In genomic region chr1:21350132-21350885, GRCh38 we compare ENCODE assay signal across 20 cellular contexts.
DNase-seq lines count a peak whose midpoint lies in the region; ATAC-seq, FAIRE-seq and TF ChIP-seq lines count a peak whose summit lies in the region.
"Had no signal": no experiment of that assay in that cellular context is flagged by ENCODE, and none has a peak within 500 bp of the region (broad histone marks: within the 10 kb centered on the region; RNA-seq: fewer than 3 reads in every experiment).

No MANE protein-coding gene starts in this region.

- no peaks in the 10 kb centered on the region for H3K9me1 ChIP-seq in K562 (ENCODE audit: control insufficient read depth, insufficient read depth, low read length)

- peak overlapping the region in 1 of 2 experiments; percentile 29; a peak in 2 of 4 replicates for H3K9ac ChIP-seq in K562 (ENCODE audit: insufficient read depth in 1 of 2, low read depth in 2 of 2, low read length in 2 of 2)
- H3K9ac ChIP-seq in smooth muscle cell (ENCODE audit: low read depth): no peak overlapping the region

- H3K27me3 ChIP-seq in K562 (ENCODE audit: control insufficient read depth in 2 of 2, insufficient read depth in 2 of 2, low read length in 2 of 2) (no peaks in the 10 kb centered on the region), smooth muscle cell (ENCODE audit: low read depth) (no peaks in the 10 kb centered on the region)
- H3K27me3 ChIP-seq: BE2C, Peyer's patch had no signal

- no peak for FAIRE-seq in K562 (lab: Jason Lieb, UNC)
- FAIRE-seq: H1, HepG2 had no signal

- no peak for TF ChIP-seq CTCF in HEK293 (tag by site-specific recombination; IDR thresholded peaks at IDR 0.05)
- no peak for TF ChIP-seq CTCF in K562 (IDR thresholded peaks at IDR 0.05 in 2 of 3, conservative IDR thresholded peaks at IDR 0.05 in 1 of 3; ENCODE audit: insufficient read depth in 2 of 3, low read depth in 1 of 3, low read length in 3 of 3)
- no peak for TF ChIP-seq CTCF in smooth muscle cell (IDR thresholded peaks at IDR 0.05; ENCODE audit: borderline replicate concordance, insufficient read depth, poor library complexity, severe bottlenecking)

- no peak for TF ChIP-seq RAD21 in K562 (CRISPR knock-in tag; conservative IDR thresholded peaks at IDR 0.05 in 1 of 2, IDR thresholded peaks at IDR 0.05 in 1 of 2)

- no peaks in the 10 kb centered on the region for H4K20me1 ChIP-seq in K562 (replicated peaks; ENCODE audit: control insufficient read depth, insufficient read depth, low read length)
- H4K20me1 ChIP-seq in smooth muscle cell (ENCODE audit: low read depth): no peaks in the 10 kb centered on the region

- no peak overlapping the region for H3K27ac ChIP-seq in HEK293 (ENCODE audit: extremely low read depth, low read depth, low read length)
- H3K27ac ChIP-seq in K562 (ENCODE audit: extremely low read depth, low read depth, low read length): no peak overlapping the region
- H3K27ac ChIP-seq in smooth muscle cell (ENCODE audit: low read depth): peak overlapping the region; percentile 66
- H3K27ac ChIP-seq: Peyer's patch had no signal

- in situ Hi-C loops in K562 (cut with MboI): no loop called here

- H3K4me1 ChIP-seq in HEK293 (ENCODE audit: control insufficient read depth, insufficient read depth, low read length): no peaks in the 10 kb centered on the region
- peaks cover 30 to 33% of the 10 kb centered on the region in 2 experiments for H3K4me1 ChIP-seq in K562 (replicated peaks in 1 of 2; ENCODE audit: control insufficient read depth in 2 of 2, insufficient read depth in 2 of 2, low read length in 2 of 2)
- H3K4me1 ChIP-seq in smooth muscle cell (ENCODE audit: low read depth): no peaks in the 10 kb centered on the region
- H3K4me1 ChIP-seq: BE2C had no signal

- TF ChIP-seq POLR2A in K562 (conservative IDR thresholded peaks at IDR 0.05): no peak

- no peak for ATAC-seq in K562
- ATAC-seq in HG02884 (IDR thresholded peaks at IDR 0.05; ENCODE audit: unreplicated experiment): no peak
- ATAC-seq: CD8-positive, alpha-beta T cell; HepG2 had no signal

- peaks cover 11% of the 10 kb centered on the region for H3K79me2 ChIP-seq in K562 (ENCODE audit: control insufficient read depth, insufficient read depth, low read length)
- peaks cover 6% of the 10 kb centered on the region for H3K79me2 ChIP-seq in smooth muscle cell (ENCODE audit: low read depth)

- intact Hi-C loops in K562 (cut with micrococcal nuclease): no loop called here

- H2AFZ ChIP-seq in K562 (ENCODE audit: low read depth, low read length) (peak overlapping the region; percentile 36; the same call in 1 of the 2 replicates), smooth muscle cell (ENCODE audit: low read depth) (peak overlapping the region; percentile 13)

- H3K9me3 ChIP-seq in HEK293 (ENCODE audit: control insufficient read depth, insufficient read depth, low read depth, low read length) (no peaks in the 10 kb centered on the region), K562 (replicated peaks; ENCODE audit: control insufficient read depth, insufficient read depth, low read depth, low read length) (no peaks in the 10 kb centered on the region), smooth muscle cell (replicated peaks; ENCODE audit: low read depth) (no peaks in the 10 kb centered on the region)
- H3K9me3 ChIP-seq: BE2C, Peyer's patch had no signal

- BruUV-seq in K562 (replicated peaks; lab: Mats Ljungman, UMichigan): no TSS peak

- WGBS in K562 (ENCODE audit: insufficient coverage, low coverage, missing lambda C conversion rate): 64% methylated on average over 12 of the region's 12 CpGs
- WGBS in smooth muscle cell (ENCODE audit: low lambda C conversion rate): 64% methylated on average over 12 of the region's 12 CpGs

- H3K4me2 ChIP-seq in K562 (ENCODE audit: insufficient read depth, low read length) (no peak overlapping the region), smooth muscle cell (peak overlapping the region; percentile 40)

- H3F3A ChIP-seq in smooth muscle cell (ENCODE audit: low read depth): peaks cover 6% of the 10 kb centered on the region

- no peaks in the 10 kb centered on the region for H3K36me3 ChIP-seq in HEK293 (ENCODE audit: control insufficient read depth in 2 of 2, insufficient read depth in 1 of 2, low read length in 2 of 2)
- H3K36me3 ChIP-seq in K562 (ENCODE audit: control insufficient read depth, insufficient read depth, low read length): no peaks in the 10 kb centered on the region
- no peaks in the 10 kb centered on the region for H3K36me3 ChIP-seq in smooth muscle cell (ENCODE audit: low read depth)
- H3K36me3 ChIP-seq: BE2C, Peyer's patch had no signal

- POLR2A ChIA-PET in HEK293 (lab: Yijun Ruan, JAX): no interaction called here
- POLR2A ChIA-PET in K562 (lab: Yijun Ruan, JAX): interaction anchor here (0.7 kb wide), 1 partner anchor 89 kb away, joined by 3 read pairs; no protein-coding TSS in a partner anchor

- DNase-seq in K562 (ENCODE audit: extremely low read depth in 1 of 4, low spot score in 3 of 4): no peak
- DNase-seq in kidney tubule cell (ENCODE audit: low spot score): peak; percentile 74
- DNase-seq in smooth muscle cell (lab: John Stamatoyannopoulos, UW; ENCODE audit: unreplicated experiment): no peak
- no peak for DNase-seq in NAMALWA (ENCODE audit: low spot score)
- DNase-seq in NCI-H1048 (lab: John Stamatoyannopoulos, UW): no peak
- DNase-seq: BE2C; CD8-positive, alpha-beta T cell; DND-41; GF-D8; HFFc6; Karpas-422; NCI-H1436; NCI-H2029 treated with DMSO at 0.1 percent for 48 hours; NCI-H510A treated with DMSO at 0.1 percent for 48 hours; Peyer's patch; SHP77 had no signal

- TF ChIP-seq EP300 in K562 (IDR thresholded peaks at IDR 0.05; ENCODE audit: low read length): no peak

- no peak overlapping the region for H3K4me3 ChIP-seq in HEK293 (ENCODE audit: low read depth, low read length)
- H3K4me3 ChIP-seq in K562: no peak overlapping the region
- no peak overlapping the region for H3K4me3 ChIP-seq in smooth muscle cell
- H3K4me3 ChIP-seq: Peyer's patch had no signal

- CTCF ChIA-PET in HEK293 (lab: Yijun Ruan, JAX): interaction anchor here (1.0 to 2.2 kb wide), 3 partner anchors 16 to 80 kb away, joined by 3 to 7 read pairs (median 6); no protein-coding TSS in a partner anchor
- CTCF ChIA-PET in K562 (lab: Yijun Ruan, JAX; ENCODE audit: low intra/inter-chr PET ratio): no interaction called here

TF ChIP-seq in HEK293, 187 proteins besides CTCF, POLR2A, EP300 and RAD21:
- peak; percentile 95 for TF ChIP-seq ZNF223 (tag by site-specific recombination; IDR thresholded peaks at IDR 0.05)
- TF ChIP-seq ZNF530 (tag by site-specific recombination; IDR thresholded peaks at IDR 0.05; ENCODE audit: low read depth): no peak
TF ChIP-seq in HEK293: peak in this region for 1.

TF ChIP-seq in K562, 482 proteins besides CTCF, POLR2A, EP300 and RAD21:
- TF ChIP-seq NCOA6 (IDR thresholded peaks at IDR 0.05) (no peak), HOXB6 (CRISPR knock-in tag; IDR thresholded peaks at IDR 0.05; ENCODE audit: borderline replicate concordance) (no peak), MXI1 (IDR thresholded peaks at IDR 0.05; ENCODE audit: low read depth, low read length) (no peak), FOXJ2 (tag; IDR thresholded peaks at IDR 0.05) (no peak), USF1 (CRISPR knock-in tag; IDR thresholded peaks at IDR 0.05) (no peak), IRF1 (CRISPR knock-in tag; IDR thresholded peaks at IDR 0.05; ENCODE audit: borderline replicate concordance) (no peak)
- TF ChIP-seq, protein P1, sequence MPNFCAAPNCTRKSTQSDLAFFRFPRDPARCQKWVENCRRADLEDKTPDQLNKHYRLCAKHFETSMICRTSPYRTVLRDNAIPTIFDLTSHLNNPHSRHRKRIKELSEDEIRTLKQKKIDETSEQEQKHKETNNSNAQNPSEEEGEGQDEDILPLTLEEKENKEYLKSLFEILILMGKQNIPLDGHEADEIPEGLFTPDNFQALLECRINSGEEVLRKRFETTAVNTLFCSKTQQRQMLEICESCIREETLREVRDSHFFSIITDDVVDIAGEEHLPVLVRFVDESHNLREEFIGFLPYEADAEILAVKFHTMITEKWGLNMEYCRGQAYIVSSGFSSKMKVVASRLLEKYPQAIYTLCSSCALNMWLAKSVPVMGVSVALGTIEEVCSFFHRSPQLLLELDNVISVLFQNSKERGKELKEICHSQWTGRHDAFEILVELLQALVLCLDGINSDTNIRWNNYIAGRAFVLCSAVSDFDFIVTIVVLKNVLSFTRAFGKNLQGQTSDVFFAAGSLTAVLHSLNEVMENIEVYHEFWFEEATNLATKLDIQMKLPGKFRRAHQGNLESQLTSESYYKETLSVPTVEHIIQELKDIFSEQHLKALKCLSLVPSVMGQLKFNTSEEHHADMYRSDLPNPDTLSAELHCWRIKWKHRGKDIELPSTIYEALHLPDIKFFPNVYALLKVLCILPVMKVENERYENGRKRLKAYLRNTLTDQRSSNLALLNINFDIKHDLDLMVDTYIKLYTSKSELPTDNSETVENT (CRISPR knock-in tag; IDR thresholded peaks at IDR 0.05): no peak
